ENCODE assay signal across 22 cellular contexts in genomic region chr20:24695529-24696225, GRCh38.
DNase-seq lines count a peak whose midpoint lies in the region; ATAC-seq, FAIRE-seq and TF ChIP-seq lines count a peak whose summit lies in the region.
"Had no signal": no experiment of that assay in that cellular context is flagged by ENCODE, and none has a peak within 500 bp of the region (broad histone marks: within the 10 kb centered on the region; RNA-seq: fewer than 3 reads in every experiment).

No MANE protein-coding gene starts in this region.

- ATAC-seq in DND-41 (ENCODE audit: insufficient read depth, low read depth): no peak

- no peak overlapping the region for H4K91ac ChIP-seq in H9 (ENCODE audit: insufficient read length, low read depth, low read length)

- H3K27me3 ChIP-seq in DND-41 (ENCODE audit: insufficient read depth, low read length, poor library complexity): no peaks in the 10 kb centered on the region
- H3K27me3 ChIP-seq in H9 (ENCODE audit: insufficient read depth, low read length): no peaks in the 10 kb centered on the region
- H3K27me3 ChIP-seq in endodermal cell (ENCODE audit: control insufficient read depth, insufficient read depth, low read length, poor library complexity, severe bottlenecking): no peaks in the 10 kb centered on the region
- H3K27me3 ChIP-seq in SJCRH30: no peaks in the 10 kb centered on the region
- H3K27me3 ChIP-seq: brain microvascular endothelial cell, vagina had no signal

- H3K27ac Mint-ChIP-seq in H9 (no peak overlapping the region; a peak in 1 of 7 replicates), endodermal cell (no peak overlapping the region), osteocyte (ENCODE audit: unreplicated experiment) (no peak overlapping the region)
- H3K27ac Mint-ChIP-seq: progenitor cell of endocrine pancreas; T-helper 2 cell treated with Interferon-gamma antibody and Interleukin-4, amounts not matched to agents 5 μg/mL and 100 μg/mL, for 36 hours had no signal

- H4K8ac ChIP-seq in H9 (replicated peaks; ENCODE audit: insufficient read length, low read depth, low read length): no peak overlapping the region

- no peaks in the 10 kb centered on the region for H3K23me2 ChIP-seq in H9 (ENCODE audit: insufficient read length, low read depth, low read length, poor library complexity, severe bottlenecking)

- H3K4ac ChIP-seq in H9 (ENCODE audit: low read depth, low read length): no peak overlapping the region

- no peak overlapping the region for H2BK12ac ChIP-seq in H9 (ENCODE audit: insufficient read length, low read depth, low read length)

- H3K9me3 Mint-ChIP-seq in H9: no peaks in the 10 kb centered on the region; a peak in 1 of 5 replicates
- H3K9me3 Mint-ChIP-seq in endodermal cell: no peaks in the 10 kb centered on the region
- H3K9me3 Mint-ChIP-seq in osteocyte (ENCODE audit: unreplicated experiment): no peaks in the 10 kb centered on the region
- H3K9me3 Mint-ChIP-seq: T-helper 2 cell treated with Interferon-gamma antibody and Interleukin-4, amounts not matched to agents 5 μg/mL and 100 μg/mL, for 36 hours had no signal

- FAIRE-seq in urothelium cell line (lab: Jason Lieb, UNC): no peak
- FAIRE-seq: D721Med had no signal

- H3K36me3 Mint-ChIP-seq in H9 (ENCODE audit: insufficient read depth in 1 of 3, low read depth in 3 of 3): no peaks in the 10 kb centered on the region
- H3K36me3 Mint-ChIP-seq in endodermal cell (ENCODE audit: low read depth): no peaks in the 10 kb centered on the region
- H3K36me3 Mint-ChIP-seq in osteocyte (ENCODE audit: unreplicated experiment): no peaks in the 10 kb centered on the region

- no peak overlapping the region for H3K23ac ChIP-seq in H9 (ENCODE audit: insufficient read length, low read depth, low read length)

- TF ChIP-seq CTCF in DND-41 (IDR thresholded peaks at IDR 0.05; ENCODE audit: borderline replicate concordance, extremely low read depth, low read length, poor library complexity, severe bottlenecking) (no peak), H9 (conservative IDR thresholded peaks at IDR 0.05) (no peak), endodermal cell (conservative IDR thresholded peaks at IDR 0.05) (no peak), osteocyte (IDR thresholded peaks at IDR 0.05) (no peak)

- no peak overlapping the region for H2BK15ac ChIP-seq in H9 (ENCODE audit: low read depth, low read length)

- no peak overlapping the region for H2BK20ac ChIP-seq in H9 (ENCODE audit: low read depth, low read length, poor library complexity, severe bottlenecking)

- H3K14ac ChIP-seq in H9 (ENCODE audit: insufficient read depth, low read length): no peak overlapping the region

- H4K5ac ChIP-seq in H9 (ENCODE audit: insufficient read length, low read depth, low read length): no peak overlapping the region

- DNase-seq in DND-41 (peak; percentile 1), H9 (peak; percentile 15), endodermal cell (peak; percentile 9), osteocyte (ENCODE audit: extremely low spot score, unreplicated experiment) (peak; percentile 71), hypothalamus (lab: John Stamatoyannopoulos, UW) (no peak), urothelium cell line (ENCODE audit: low spot score) (no peak), SJCRH30 (no peak)
- DNase-seq: activated CD4-positive, alpha-beta T cell treated with anti-CD3 and anti-CD28 coated beads, Interleukin-2, amount 50 U/mL, for 1 hour; brain microvascular endothelial cell; C1 segment of cervical spinal cord; effector CD8-positive, alpha-beta T cell; EL; HCEC 1CT; Kasumi-1; NCI-H1105 treated with DMSO at 0.1 percent for 48 hours; NCI-H2029 treated with DMSO at 0.1 percent for 48 hours; NCI-H226; WERI-Rb-1 had no signal

- no peaks in the 10 kb centered on the region for H3K79me1 ChIP-seq in H9 (ENCODE audit: insufficient read depth, low read depth, low read length, poor library complexity, severe bottlenecking)

- H3K9ac ChIP-seq in DND-41 (ENCODE audit: low read depth, low read length): no peak overlapping the region
- H3K9ac ChIP-seq in H9 (ENCODE audit: extremely low read depth, insufficient read length, low read length): no peak overlapping the region
- H3K9ac ChIP-seq in endodermal cell (ENCODE audit: extremely low read depth, low read length, poor library complexity, severe bottlenecking): no peak overlapping the region

- no peak overlapping the region for H3K4me3 Mint-ChIP-seq in H9
- H3K4me3 Mint-ChIP-seq in endodermal cell: no peak overlapping the region
- no peak overlapping the region for H3K4me3 Mint-ChIP-seq in osteocyte (ENCODE audit: unreplicated experiment)
- H3K4me3 Mint-ChIP-seq: T-helper 2 cell treated with Interferon-gamma antibody and Interleukin-4, amounts not matched to agents 5 μg/mL and 100 μg/mL, for 36 hours had no signal

- no peak overlapping the region for H3K18ac ChIP-seq in H9 (ENCODE audit: insufficient read length, low read depth, low read length)

- no peak overlapping the region for H3K27ac ChIP-seq in DND-41 (ENCODE audit: low read length)
- no peak overlapping the region for H3K27ac ChIP-seq in H9 (ENCODE audit: insufficient read length, low read depth, low read length)
- H3K27ac ChIP-seq in endodermal cell (ENCODE audit: low read depth, low read length): no peak overlapping the region
- H3K27ac ChIP-seq in SJCRH30: no peak overlapping the region
- H3K27ac ChIP-seq: brain microvascular endothelial cell, WERI-Rb-1 had no signal

- H2AK5ac ChIP-seq in H9 (ENCODE audit: insufficient read length, low read length): no peak overlapping the region

- H3K27me3 Mint-ChIP-seq in H9 (ENCODE audit: low read depth) (peaks cover 5% of the 10 kb centered on the region; the same call in 1 of the 2 replicates), endodermal cell (ENCODE audit: insufficient read depth) (peaks cover 15% of the 10 kb centered on the region), osteocyte (ENCODE audit: unreplicated experiment) (peaks cover 8% of the 10 kb centered on the region)

- no peaks in the 10 kb centered on the region for H3K36me3 ChIP-seq in DND-41 (ENCODE audit: insufficient read depth, low read length)
- no peaks in the 10 kb centered on the region for H3K36me3 ChIP-seq in endodermal cell (ENCODE audit: control insufficient read depth, insufficient read depth, low read length)
- H3K36me3 ChIP-seq in SJCRH30: no peaks in the 10 kb centered on the region
- H3K36me3 ChIP-seq: brain microvascular endothelial cell, vagina, WERI-Rb-1 had no signal

- H3K4me3 ChIP-seq in DND-41 (ENCODE audit: low read depth in 1 of 2, low read length in 2 of 2) (no peak overlapping the region), endodermal cell (ENCODE audit: low read length) (no peak overlapping the region), SJCRH30 (no peak overlapping the region)
- H3K4me3 ChIP-seq: vagina had no signal

- H4K20me1 ChIP-seq in DND-41 (ENCODE audit: insufficient read depth, low read length) (no peaks in the 10 kb centered on the region), H9 (ENCODE audit: control insufficient read depth, insufficient read depth, insufficient read length) (no peaks in the 10 kb centered on the region)

- no peaks in the 10 kb centered on the region for H3K9me3 ChIP-seq in DND-41 (ENCODE audit: insufficient read depth, low read length, severe bottlenecking)
- no peaks in the 10 kb centered on the region for H3K9me3 ChIP-seq in H9 (ENCODE audit: control insufficient read depth, low read depth, low read length)
- H3K9me3 ChIP-seq in endodermal cell (ENCODE audit: control insufficient read depth, low read length): no peaks in the 10 kb centered on the region
- H3K9me3 ChIP-seq in SJCRH30 (replicated peaks): no peaks in the 10 kb centered on the region
- H3K9me3 ChIP-seq: vagina had no signal

- H3T11ph ChIP-seq in H9 (ENCODE audit: low read length): no peak overlapping the region

- H3K79me2 ChIP-seq in DND-41 (ENCODE audit: insufficient read depth, low read length) (no peaks in the 10 kb centered on the region), H9 (ENCODE audit: insufficient read depth, low read length) (no peaks in the 10 kb centered on the region)

- WGBS in H9 (ENCODE audit: extremely low coverage, insufficient read length, low lambda C conversion rate): no CpG with 5 or more reads among the region's 2 CpGs
- WGBS in endodermal cell (ENCODE audit: insufficient coverage in 1 of 2, insufficient read length in 1 of 2), 2 experiments: 89 to 96% methylated on average over 2 of the region's 2 CpGs

- H2BK120ac ChIP-seq in H9 (ENCODE audit: low read depth, low read length, poor library complexity, severe bottlenecking): no peak overlapping the region

- H3K4me1 ChIP-seq in DND-41 (ENCODE audit: insufficient read depth, low read length) (0 out of 2 replicates have a peak, but pooled peaks cover 9% of the 10 kb centered on the region), H9 (ENCODE audit: insufficient read depth, low read length) (no peaks in the 10 kb centered on the region), endodermal cell (ENCODE audit: control insufficient read depth, insufficient read depth, low read length) (no peaks in the 10 kb centered on the region), SJCRH30 (no peaks in the 10 kb centered on the region)

- no peak overlapping the region for H2BK5ac ChIP-seq in H9 (ENCODE audit: insufficient read length, low read length)

- H3K4me1 Mint-ChIP-seq in H9 (no peaks in the 10 kb centered on the region; a peak in 1 of 4 replicates), endodermal cell (no peaks in the 10 kb centered on the region), osteocyte (ENCODE audit: unreplicated experiment) (no peaks in the 10 kb centered on the region)

- H3K4me2 ChIP-seq in DND-41 (ENCODE audit: insufficient read depth, low read length) (no peak overlapping the region), H9 (ENCODE audit: insufficient read depth, insufficient read length, low read length) (no peak overlapping the region)

- no peak overlapping the region for H2AFZ ChIP-seq in DND-41 (ENCODE audit: low read depth, low read length)
- H2AFZ ChIP-seq in H9 (ENCODE audit: low read length): no peak overlapping the region

- no peak overlapping the region for H3K56ac ChIP-seq in H9 (ENCODE audit: insufficient read length, low read depth, low read length)

Comparison
In these comparisons a context has a peak if more than half of its experiments do, and no peak if none do; other contexts are left out.
1. DNase-seq: peak in DND-41 (single experiment), H9 (single experiment), endodermal cell (single experiment) and osteocyte (single experiment); none in hypothalamus (0 of 51), urothelium cell line (single experiment) and SJCRH30 (0 of 2).